In genomic region chr1:39509360-39510009, GRCh38 we compare ENCODE assay signal across 8 cellular contexts. TPM values are rescaled to one million over a fixed set of nuclear protein-coding genes. Genes with fewer than 3 reads are reported as not detected.
DNase-seq lines count a peak whose midpoint lies in the region; ATAC-seq, FAIRE-seq and TF ChIP-seq lines count a peak whose summit lies in the region.

No MANE protein-coding gene starts in this region.

- WGBS in SK-N-SH (ENCODE audit: low lambda C conversion rate), result 84% methylated on average over 18 of the region's 22 CpGs

- H3K27me3 ChIP-seq in SU-DHL-6 (ENCODE audit: low read length) (no peaks in the 10 kb centered on the region), SK-N-SH (ENCODE audit: insufficient read depth) (no peaks in the 10 kb centered on the region; the same call in 1 of the 2 replicates)

- H3K4me2 ChIP-seq in SU-DHL-6 (ENCODE audit: low read depth, low read length, poor library complexity, severe bottlenecking), result peak overlapping the region; percentile 29
- no peak overlapping the region for H3K4me2 ChIP-seq in SK-N-SH

- POLR2A ChIA-PET in SK-N-SH (lab: Yijun Ruan, JAX), result no interaction called here

- CTCF ChIA-PET in SK-N-SH (lab: Yijun Ruan, JAX), result interaction anchor here (0.9 to 2.0 kb wide), 2 partner anchors 29 to 30 kb away, joined by 3 to 8 read pairs; no protein-coding TSS in a partner anchor

- no peak overlapping the region for H2AFZ ChIP-seq in SU-DHL-6 (ENCODE audit: low read depth, low read length, severe bottlenecking)
- no peak overlapping the region for H2AFZ ChIP-seq in SK-N-SH (ENCODE audit: low read depth)

- no peak for TF ChIP-seq CTCF in SU-DHL-6 (IDR thresholded peaks at IDR 0.05; ENCODE audit: insufficient read depth, low read length, poor library complexity, severe bottlenecking)
- no peak for TF ChIP-seq CTCF in SK-N-SH (IDR thresholded peaks at IDR 0.05)

- H3K9me3 ChIP-seq in SU-DHL-6 (ENCODE audit: insufficient read depth, low read length), result no peaks in the 10 kb centered on the region
- no peaks in the 10 kb centered on the region for H3K9me3 ChIP-seq in SK-N-SH

- H3K9ac ChIP-seq in SU-DHL-6 (ENCODE audit: low read length) (no peak overlapping the region), SK-N-SH (no peak overlapping the region)

- peak; percentile 61; the same call in 1 of the 2 replicates for TF ChIP-seq POLR2A in GM12892 (IDR thresholded peaks at IDR 0.05; ENCODE audit: low read depth, low read length)

- H3K36me3 ChIP-seq in SU-DHL-6 (ENCODE audit: low read length) (no peaks in the 10 kb centered on the region), SK-N-SH (replicated peaks in 1 of 2; ENCODE audit: control insufficient read depth in 1 of 2, insufficient read depth in 2 of 2, low read length in 1 of 2) (no peaks in the 10 kb centered on the region)

- peak; percentile 56 for ATAC-seq in GM21717 (IDR thresholded peaks at IDR 0.05; ENCODE audit: unreplicated experiment)

- no peaks in the 10 kb centered on the region for H3K79me2 ChIP-seq in SU-DHL-6 (ENCODE audit: insufficient read depth, low read length)
- H3K79me2 ChIP-seq in SK-N-SH (ENCODE audit: insufficient read depth), result no peaks in the 10 kb centered on the region

- FAIRE-seq in GM12892 (lab: Jason Lieb, UNC), result peak; percentile 100

- TF ChIP-seq RAD21 in SK-N-SH (IDR thresholded peaks at IDR 0.05; ENCODE audit: low read length), result no peak

- H3K4me1 ChIP-seq in SK-N-SH (ENCODE audit: control insufficient read depth in 1 of 2, insufficient read depth in 2 of 2, low read depth in 1 of 2, low read length in 1 of 2), result no peaks in the 10 kb centered on the region

- DNase-seq in GM12892 (ENCODE audit: insufficient read length) (peak; percentile 57), iris pigment epithelial cell (ENCODE audit: low read depth) (peak; percentile 69), SK-N-SH (no peak), 8988T (no peak), NCI-H446 treated with DMSO at 0.1 percent for 48 hours (lab: John Stamatoyannopoulos, UW) (no peak)
- DNase-seq in activated CD4-positive, CD25-positive, alpha-beta regulatory T cell treated with anti-CD3 and anti-CD28 coated beads, Interleukin-2, amount 50 U/mL, for 72 hours, result no peak

- no peaks in the 10 kb centered on the region for H4K20me1 ChIP-seq in SU-DHL-6 (ENCODE audit: low read depth, low read length)
- H4K20me1 ChIP-seq in SK-N-SH (ENCODE audit: insufficient read depth), result no peaks in the 10 kb centered on the region

- TF ChIP-seq EP300 in SK-N-SH (IDR thresholded peaks at IDR 0.05; ENCODE audit: borderline replicate concordance in 1 of 2, low read depth in 1 of 2, low read length in 1 of 2), result no peak

- H3K4me3 ChIP-seq in SU-DHL-6 (ENCODE audit: insufficient read depth, low read length, poor library complexity, severe bottlenecking) (no peak overlapping the region), SK-N-SH (ENCODE audit: low read depth in 2 of 2, low read length in 1 of 2) (no peak overlapping the region)

- H3F3A ChIP-seq in SU-DHL-6 (ENCODE audit: insufficient read depth) (no peaks in the 10 kb centered on the region), SK-N-SH (replicated peaks; ENCODE audit: insufficient read depth) (no peaks in the 10 kb centered on the region)

- H3K27ac ChIP-seq in SU-DHL-6 (ENCODE audit: low read depth, low read length) (no peak overlapping the region), SK-N-SH (ENCODE audit: low read depth in 2 of 2, low read length in 1 of 2) (no peak overlapping the region)

- H3K9me2 ChIP-seq in SU-DHL-6 (replicated peaks; ENCODE audit: insufficient read depth, low read length), result no peaks in the 10 kb centered on the region
- no peaks in the 10 kb centered on the region for H3K9me2 ChIP-seq in SK-N-SH

TF ChIP-seq in SK-N-SH, 30 proteins besides CTCF, POLR2A, EP300 and RAD21:
- TF ChIP-seq ELF1 (IDR thresholded peaks at IDR 0.05) (no peak), JUND (IDR thresholded peaks at IDR 0.05) (no peak), RFX5 (IDR thresholded peaks at IDR 0.05; ENCODE audit: low read length) (no peak), PBX3 (IDR thresholded peaks at IDR 0.05) (no peak), IRF3 (IDR thresholded peaks at IDR 0.05; ENCODE audit: low read depth, low read length) (no peak), FOXM1 (IDR thresholded peaks at IDR 0.05; ENCODE audit: low read depth) (no peak), NFIC (IDR thresholded peaks at IDR 0.05; ENCODE audit: borderline replicate concordance) (no peak), SMC3 (IDR thresholded peaks at IDR 0.05; ENCODE audit: low read depth, low read length) (no peak)
TF ChIP-seq in SK-N-SH: peak in this region for 0.

RNA-seq across cellular contexts. Expression of gene BMP8A, which starts 18.0 kb away (rescaled TPM):
- 0.19 TPM for polyA plus RNA-seq in GM12892 (2012; ENCODE audit: missing spikeins)
- polyA plus RNA-seq in SK-N-SH (2012; rRNA removed), result 0.05 and 0.16 TPM in 2 replicates
- polyA plus RNA-seq in SK-N-SH (2012; cell fraction: cytosol; rRNA removed), result 0.03 TPM in 1 of 2 replicates, not detected in the other
- not detected in 2 replicates for polyA plus RNA-seq in SK-N-SH (2012; cell fraction: nucleus; rRNA removed)

Comparison
In these comparisons a context has a peak if more than half of its experiments do, and no peak if none do; other contexts are left out.
1. DNase-seq: peak in GM12892 (single experiment) and iris pigment epithelial cell (single experiment); none in SK-N-SH (single experiment), activated CD4-positive, CD25-positive, alpha-beta regulatory T cell treated with anti-CD3 and anti-CD28 coated beads, Interleukin-2, amount 50 U/mL, for 72 hours (single experiment), 8988T (single experiment) and NCI-H446 treated with DMSO at 0.1 percent for 48 hours (single experiment).